ENCODE assay signal across 14 cellular contexts in the genomic region with DNA sequence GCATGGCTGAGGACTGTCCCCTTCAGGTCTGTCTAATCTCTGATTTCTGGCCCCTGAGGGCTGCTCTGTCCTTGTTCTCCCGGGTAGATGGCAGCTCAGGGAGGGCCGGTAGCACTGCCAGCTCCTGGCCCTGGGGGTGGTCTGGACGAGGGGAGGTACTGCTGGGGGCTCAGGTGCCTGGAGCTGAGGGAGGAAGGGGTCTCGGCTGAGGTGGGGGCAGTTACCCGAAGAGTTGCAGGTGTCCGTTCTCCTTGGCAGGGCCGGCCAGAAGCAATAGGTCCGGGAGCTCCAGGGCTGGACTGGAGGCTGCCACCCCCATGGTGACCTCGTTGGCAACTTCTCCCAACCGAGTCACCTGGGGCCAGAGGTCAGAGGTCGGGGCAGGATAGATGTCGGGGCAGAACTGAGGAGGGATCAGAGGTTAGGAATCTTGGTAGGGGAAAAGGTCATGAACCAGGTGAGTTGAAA. TPM values are rescaled to one million over a fixed set of nuclear protein-coding genes. Genes with fewer than 3 reads are reported as not detected.
A peak's percentile ranks its signal among the peaks of the same experiment; 100 is the strongest.
DNase-seq lines count a peak whose midpoint lies in the region; ATAC-seq and TF ChIP-seq lines count a peak whose summit lies in the region.
"Had no signal": no experiment of that assay in that cellular context is flagged by ENCODE, and none has a peak within 500 bp of the region (broad histone marks: within the 10 kb centered on the region; RNA-seq: fewer than 3 reads in every experiment).

No MANE protein-coding gene starts in this region.

- no peaks in the 10 kb centered on the region for H3K9me3 Mint-ChIP-seq in activated T-cell treated with anti-CD3 and anti-CD28 coated beads, Interleukin-2, amount 50 U/mL, for 4 hours
- H3K9me3 Mint-ChIP-seq in activated B cell treated with CpG ODN at 0.5 μM for 24 hours (no peaks in the 10 kb centered on the region), endothelial cell (ENCODE audit: unreplicated experiment) (peaks cover 34% of the 10 kb centered on the region)

- H3K9me3 ChIP-seq in ovary (no peaks in the 10 kb centered on the region), prostate gland (no peaks in the 10 kb centered on the region)
- H3K9me3 ChIP-seq: tibial artery had no signal

- no peak for DNase-seq in activated T-cell treated with anti-CD3 and anti-CD28 coated beads, Interleukin-2, amount 50 U/mL, for 4 hours
- DNase-seq in activated T-cell treated with anti-CD3 and anti-CD28 coated beads, Interleukin-2, amount 50 U/mL, for 1 hour = no peak
- DNase-seq in activated B cell treated with CpG ODN at 0.5 μM for 24 hours = no peak
- DNase-seq in endothelial cell (ENCODE audit: low spot score) = no peak
- DNase-seq in ovary = peak in 4 of 5 donors; percentile 32 to 59 (median 55)
- DNase-seq in T-helper 9 cell = no peak
- no peak for DNase-seq in middle frontal gyrus (ENCODE audit: extremely low spot score, low spot score)
- DNase-seq in prostate gland (ENCODE audit: low spot score) = no peak
- DNase-seq: ACHN, hippocampal formation, NCI-H1930, NCI-H524 treated with DMSO at 0.1 percent for 48 hours, tibial artery had no signal

- no peak overlapping the region for H3K4me3 ChIP-seq in ovary
- H3K4me3 ChIP-seq in prostate gland = no peak overlapping the region
- H3K4me3 ChIP-seq: SK-N-MC had no signal

- TF ChIP-seq CTCF in activated B cell treated with CpG ODN at 0.5 μM for 24 hours (IDR thresholded peaks at IDR 0.05) (no peak), endothelial cell (IDR thresholded peaks at IDR 0.05; ENCODE audit: unreplicated experiment) (no peak), ovary (IDR thresholded peaks at IDR 0.05) (no peak), prostate gland (IDR thresholded peaks at IDR 0.05) (no peak)

- peaks cover 6% of the 10 kb centered on the region for H3K36me3 Mint-ChIP-seq in activated T-cell treated with anti-CD3 and anti-CD28 coated beads, Interleukin-2, amount 50 U/mL, for 4 hours (ENCODE audit: insufficient read depth)
- peaks cover 25% of the 10 kb centered on the region for H3K36me3 Mint-ChIP-seq in activated B cell treated with CpG ODN at 0.5 μM for 24 hours (ENCODE audit: low read depth)
- H3K36me3 Mint-ChIP-seq in endothelial cell (ENCODE audit: low read depth, unreplicated experiment) = peaks cover 23% of the 10 kb centered on the region

- ATAC-seq in activated T-cell treated with anti-CD3 and anti-CD28 coated beads, Interleukin-2, amount 50 U/mL, for 4 hours = no peak
- no peak for ATAC-seq in activated B cell treated with CpG ODN at 0.5 μM for 24 hours (ENCODE audit: low read depth)

- H3K27me3 ChIP-seq in ovary = no peaks in the 10 kb centered on the region
- H3K27me3 ChIP-seq in prostate gland (replicated peaks; ENCODE audit: insufficient read depth) = no peaks in the 10 kb centered on the region
- H3K27me3 ChIP-seq: tibial artery had no signal

- peak overlapping the region; percentile 93 for H3K4me3 Mint-ChIP-seq in activated T-cell treated with anti-CD3 and anti-CD28 coated beads, Interleukin-2, amount 50 U/mL, for 4 hours
- H3K4me3 Mint-ChIP-seq in activated B cell treated with CpG ODN at 0.5 μM for 24 hours (peak overlapping the region; percentile 93), endothelial cell (ENCODE audit: unreplicated experiment) (peak overlapping the region; percentile 45)

- 69 to 75% (median 74%) methylated on average over 12 of the region's 12 CpGs for WGBS in ovary, 3 donors
- WGBS in prostate gland = 78% methylated on average over 12 of the region's 12 CpGs

- no peak for TF ChIP-seq EP300 in ovary (IDR thresholded peaks at IDR 0.05)

- H3K27me3 Mint-ChIP-seq in activated T-cell treated with anti-CD3 and anti-CD28 coated beads, Interleukin-2, amount 50 U/mL, for 4 hours (ENCODE audit: low read depth) = no peaks in the 10 kb centered on the region
- H3K27me3 Mint-ChIP-seq in activated B cell treated with CpG ODN at 0.5 μM for 24 hours (no peaks in the 10 kb centered on the region), endothelial cell (ENCODE audit: unreplicated experiment) (peaks cover 14% of the 10 kb centered on the region)

- CTCF ChIA-PET in activated B cell treated with CpG ODN at 0.5 μM for 24 hours (lab: Charles Lee) = interaction anchor here (0.8 kb wide), 1 partner anchor 14 kb away, joined by 3 read pairs; no protein-coding TSS in a partner anchor

- no peaks in the 10 kb centered on the region for H3K36me3 ChIP-seq in ovary
- peaks cover 0 to 7% of the 10 kb centered on the region in 2 donors for H3K36me3 ChIP-seq in prostate gland

- H3K4me1 Mint-ChIP-seq in activated T-cell treated with anti-CD3 and anti-CD28 coated beads, Interleukin-2, amount 50 U/mL, for 4 hours (ENCODE audit: low read depth) = peaks cover 19% of the 10 kb centered on the region
- H3K4me1 Mint-ChIP-seq in activated B cell treated with CpG ODN at 0.5 μM for 24 hours = peaks cover 23% of the 10 kb centered on the region
- H3K4me1 Mint-ChIP-seq in endothelial cell (ENCODE audit: unreplicated experiment) = no peaks in the 10 kb centered on the region

- TF ChIP-seq POLR2A in ovary (IDR thresholded peaks at IDR 0.05) (no peak), prostate gland (IDR thresholded peaks at IDR 0.05) (no peak)

- POLR2A ChIA-PET in activated B cell treated with CpG ODN at 0.5 μM for 24 hours (lab: Charles Lee) = interaction anchor here (1.0 to 1.5 kb wide), 2 partner anchors 36 to 47 kb away, joined by 3 to 4 read pairs; a partner anchor contains a TSS

- H3K4me1 ChIP-seq in ovary (ENCODE audit: insufficient read depth) (peaks cover 15% of the 10 kb centered on the region), prostate gland (replicated peaks) (peaks cover 4% of the 10 kb centered on the region)

- peak overlapping the region; percentile 62 for H3K27ac Mint-ChIP-seq in activated B cell treated with CpG ODN at 0.5 μM for 24 hours
- no peak overlapping the region for H3K27ac Mint-ChIP-seq in endothelial cell (ENCODE audit: unreplicated experiment)

- no peak overlapping the region for H3K27ac ChIP-seq in ovary
- no peak overlapping the region for H3K27ac ChIP-seq in prostate gland
- H3K27ac ChIP-seq: SK-N-MC had no signal

- intact Hi-C loops in activated B cell treated with CpG ODN at 0.5 μM for 24 hours (cut with micrococcal nuclease) = loop anchor here (5.0 kb wide), 1 partner anchor 202 kb away; no protein-coding TSS in a partner anchor
- intact Hi-C loops in ovary (cut with DNase I) = loop anchor here in 1 of 4 donors (5.0 kb wide), 1 partner anchor 98 kb away; a partner anchor contains a TSS
- intact Hi-C loops in prostate gland (cut with DNase I) = no loop called here

RNA-seq across cellular contexts. Expression of a gene that starts 1.2 kb away (rescaled TPM):
- 100 to 1,000 TPM; 111 to 122 (median 117) TPM for total RNA-seq in activated T-cell treated with anti-CD3 and anti-CD28 coated beads, Interleukin-2, amount 50 U/mL, for 4 hours
- total RNA-seq in activated B cell treated with CpG ODN at 0.5 μM for 24 hours = 70.8 and 72.1 TPM in 2 replicates
- 0.21 TPM for total RNA-seq in endothelial cell (ENCODE audit: unreplicated experiment)
- total RNA-seq in ovary = 100 to 1,000 TPM in 3 of 7 donors, 10 to 100 TPM in 4; 50.4 to 132 (median 96.7) TPM
- 100 to 1,000 TPM in 1 of 2 donors, 10 to 100 TPM in 1; 27.6 to 113 TPM for polyA plus RNA-seq in ovary
- 100 to 1,000 TPM; 135 to 286 TPM for total RNA-seq in prostate gland

RNA-seq across cellular contexts. Expression of a gene that starts 1.5 kb away (rescaled TPM):
- total RNA-seq in activated T-cell treated with anti-CD3 and anti-CD28 coated beads, Interleukin-2, amount 50 U/mL, for 4 hours = under 1 TPM; 0.26 to 0.84 (median 0.66) TPM
- total RNA-seq in activated B cell treated with CpG ODN at 0.5 μM for 24 hours (0.29 and 0.67 TPM in 2 replicates), endothelial cell (ENCODE audit: unreplicated experiment) (not detected), ovary (10 to 100 TPM in 1 of 7 donors, 1 to 10 TPM in 6; 2.1 to 10.3 (median 3.3) TPM), prostate gland (10 to 100 TPM in 1 of 2 donors, 1 to 10 TPM in 1; 5.9 to 16.8 TPM)
- 1 to 10 TPM in 1 of 2 donors, under 1 TPM in 1; 0.47 to 4.3 TPM for polyA plus RNA-seq in ovary

RNA-seq across cellular contexts. Expression of a gene that starts 35.9 kb away (rescaled TPM):
- 10 to 100 TPM; 51.7 to 59.4 (median 55.6) TPM for total RNA-seq in activated T-cell treated with anti-CD3 and anti-CD28 coated beads, Interleukin-2, amount 50 U/mL, for 4 hours
- total RNA-seq in activated B cell treated with CpG ODN at 0.5 μM for 24 hours (21.0 and 23.7 TPM in 2 replicates), endothelial cell (ENCODE audit: unreplicated experiment) (0.46 TPM), ovary (10 to 100 TPM; 15.0 to 28.9 (median 21.8) TPM), prostate gland (10 to 100 TPM; 29.4 to 31.7 TPM)
- 10 to 100 TPM in 1 of 2 donors, not detected in 1; 42.5 TPM for polyA plus RNA-seq in ovary

RNA-seq across cellular contexts. Expression of a gene that starts 38.6 kb away (rescaled TPM):
- total RNA-seq in activated T-cell treated with anti-CD3 and anti-CD28 coated beads, Interleukin-2, amount 50 U/mL, for 4 hours = not detected
- total RNA-seq in activated B cell treated with CpG ODN at 0.5 μM for 24 hours = not detected in 2 replicates
- not detected for total RNA-seq in endothelial cell (ENCODE audit: unreplicated experiment)
- not detected for total RNA-seq in ovary
- not detected for polyA plus RNA-seq in ovary
- total RNA-seq in prostate gland = not detected

RNA-seq across cellular contexts. Expression of a gene that starts 42.4 kb away (rescaled TPM):
- under 1 TPM in 2 of 3 donors, not detected in 1; 0.08 to 0.60 TPM for total RNA-seq in activated T-cell treated with anti-CD3 and anti-CD28 coated beads, Interleukin-2, amount 50 U/mL, for 4 hours
- total RNA-seq in activated B cell treated with CpG ODN at 0.5 μM for 24 hours (1.1 and 1.4 TPM in 2 replicates), endothelial cell (ENCODE audit: unreplicated experiment) (0.46 TPM), ovary (under 1 TPM in 3 of 7 donors, not detected in 4; 0.05 to 0.12 (median 0.08) TPM), prostate gland (under 1 TPM; 0.09 to 0.34 TPM)
- polyA plus RNA-seq in ovary = under 1 TPM in 1 of 2 donors, not detected in 1; 0.28 TPM

Comparison
In these comparisons a context has a peak if more than half of its experiments do, and no peak if none do; other contexts are left out.
1. DNase-seq: peak in ovary (4 of 5); none in activated T-cell treated with anti-CD3 and anti-CD28 coated beads, Interleukin-2, amount 50 U/mL, for 4 hours (single experiment), activated T-cell treated with anti-CD3 and anti-CD28 coated beads, Interleukin-2, amount 50 U/mL, for 1 hour (single experiment), activated B cell treated with CpG ODN at 0.5 μM for 24 hours (single experiment), endothelial cell (single experiment), T-helper 9 cell (single experiment), middle frontal gyrus (single experiment) and prostate gland (single experiment).
2. RNA of a gene that starts 1.2 kb away (total RNA-seq): 135 to 286 TPM in prostate gland, 111 to 122 TPM in activated T-cell treated with anti-CD3 and anti-CD28 coated beads, Interleukin-2, amount 50 U/mL, for 4 hours, 50.4 to 132 TPM in ovary and 70.8 to 72.1 TPM in activated B cell treated with CpG ODN at 0.5 μM for 24 hours; 0.21 TPM in endothelial cell (single experiment); every median in the first group is over 10 times any median in the second.
3. RNA of a gene that starts 35.9 kb away (total RNA-seq): 51.7 to 59.4 TPM in activated T-cell treated with anti-CD3 and anti-CD28 coated beads, Interleukin-2, amount 50 U/mL, for 4 hours, 29.4 to 31.7 TPM in prostate gland, 15.0 to 28.9 TPM in ovary and 21.0 to 23.7 TPM in activated B cell treated with CpG ODN at 0.5 μM for 24 hours; 0.46 TPM in endothelial cell (single experiment); every median in the first group is over 10 times any median in the second.
4. Peak in every context shown above with its lines, with median percentiles within 50 percentile points of each other: H3K4me3 Mint-ChIP-seq.